15 cellular contexts compared by ENCODE assay signal in the genomic region with DNA sequence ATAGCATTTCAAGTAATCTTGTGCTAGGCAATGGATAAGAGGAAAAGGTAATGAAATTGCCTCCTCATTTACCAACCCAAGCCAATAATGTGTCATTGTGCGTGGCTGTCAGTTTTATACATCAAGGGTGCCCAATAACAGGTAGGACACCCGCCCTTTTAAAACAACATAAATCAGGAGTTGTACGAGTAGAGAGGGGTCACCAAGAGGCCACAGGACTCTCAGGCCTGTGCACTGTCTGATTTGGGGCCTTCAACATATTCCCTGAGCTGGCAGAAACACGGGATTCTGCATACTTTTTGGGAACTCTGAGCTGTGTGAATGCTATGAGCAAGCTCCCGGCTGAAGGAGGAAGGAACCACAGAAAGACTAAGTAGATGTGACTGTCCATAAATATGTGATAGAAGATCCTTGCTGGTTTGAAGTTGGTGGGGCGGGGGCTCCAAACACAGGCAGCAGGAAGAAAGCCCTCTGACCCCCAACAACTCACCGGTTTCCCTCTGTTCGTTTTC.
A peak's percentile ranks its signal among the peaks of the same experiment; 100 is the strongest.
DNase-seq lines count a peak whose midpoint lies in the region; ATAC-seq and TF ChIP-seq lines count a peak whose summit lies in the region.
"Had no signal": no experiment of that assay in that cellular context is flagged by ENCODE, and none has a peak within 500 bp of the region (broad histone marks: within the 10 kb centered on the region; RNA-seq: fewer than 3 reads in every experiment).

No MANE protein-coding gene starts in this region.

- H2AFZ ChIP-seq in neuron (ENCODE audit: low read depth, low read length) = peak overlapping the region; percentile 65

- DNase-seq in A673 (ENCODE audit: low spot score) = no peak
- DNase-seq in HL-60 (ENCODE audit: low read depth in 1 of 2, low spot score in 1 of 2) = no peak
- DNase-seq in esophagus squamous epithelium (lab: John Stamatoyannopoulos, UW) = no peak
- no peak for DNase-seq in effector memory CD4-positive, alpha-beta T cell
- DNase-seq in stimulated activated naive CD8-positive, alpha-beta T cell treated with anti-CD3 and anti-CD28 coated beads, Interleukin-15, Interleukin-2, amounts not matched to agents 100 U/mL and 50 U/mL, for 24 hours = no peak
- no peak for DNase-seq in activated CD4-positive, alpha-beta T cell treated with anti-CD3 and anti-CD28 coated beads, Interleukin-2, amount 10 ng/mL, durations not matched to agents 24 days and 14 days
- no peak for DNase-seq in activated CD8-positive, alpha-beta memory T cell treated with anti-CD3 and anti-CD28 coated beads for 24 hours
- DNase-seq: activated T-cell treated with anti-CD3 and anti-CD28 coated beads for 4 hours; CD4-positive, CD25-positive, alpha-beta regulatory T cell; immature natural killer cell; NCI-H2227 treated with DMSO at 0.1 percent for 48 hours; pancreas had no signal

- H3K27me3 ChIP-seq in A673 (replicated peaks; ENCODE audit: insufficient read depth, low read depth, low read length, poor library complexity) (no peaks in the 10 kb centered on the region), HL-60 (ENCODE audit: insufficient read depth, poor library complexity, severe bottlenecking) (no peaks in the 10 kb centered on the region), esophagus squamous epithelium (no peaks in the 10 kb centered on the region), neuron (ENCODE audit: insufficient read depth, low read length) (no peaks in the 10 kb centered on the region)
- H3K27me3 ChIP-seq in effector memory CD4-positive, alpha-beta T cell (replicated peaks; ENCODE audit: control insufficient read depth, insufficient read depth, low read length, poor library complexity, severe bottlenecking) = no peaks in the 10 kb centered on the region
- H3K27me3 ChIP-seq: ascending aorta, pancreas had no signal

- no peak overlapping the region for H3K27ac Mint-ChIP-seq in activated CD4-positive, alpha-beta T cell treated with anti-CD3 and anti-CD28 coated beads, Interleukin-2, amount 10 ng/mL, durations not matched to agents 24 days and 14 days
- H3K27ac Mint-ChIP-seq: CD4-positive, CD25-positive, alpha-beta regulatory T cell; immature natural killer cell had no signal

- peaks cover 28% of the 10 kb centered on the region for H3K4me1 Mint-ChIP-seq in activated CD4-positive, alpha-beta T cell treated with anti-CD3 and anti-CD28 coated beads, Interleukin-2, amount 10 ng/mL, durations not matched to agents 24 days and 14 days
- H3K4me1 Mint-ChIP-seq: immature natural killer cell had no signal

- CTCF ChIA-PET in A673 (lab: Charles Lee) = interaction anchor here (2.1 kb wide), 1 partner anchor 17 kb away, joined by 6 read pairs; no protein-coding TSS in a partner anchor

- no peak overlapping the region for H3K4me3 ChIP-seq in A673 (ENCODE audit: low read depth, low read length, poor library complexity, severe bottlenecking)
- no peak overlapping the region for H3K4me3 ChIP-seq in HL-60 (replicated peaks; ENCODE audit: insufficient read depth, low read length)
- peak overlapping the region in 1 of 4 donors; percentile 14 for H3K4me3 ChIP-seq in esophagus squamous epithelium
- H3K4me3 ChIP-seq in neuron (ENCODE audit: low read length) = peak overlapping the region; percentile 45
- H3K4me3 ChIP-seq in effector memory CD4-positive, alpha-beta T cell (ENCODE audit: insufficient read depth, low read depth, low read length, poor library complexity, severe bottlenecking) = no peak overlapping the region
- H3K4me3 ChIP-seq: pancreas had no signal

- H3K4me1 ChIP-seq in A673 (ENCODE audit: insufficient read depth, low read length, poor library complexity, severe bottlenecking) (peaks cover 41% of the 10 kb centered on the region), esophagus squamous epithelium (peaks cover 20 to 66% (median 30%) of the 10 kb centered on the region in 3 donors), neuron (ENCODE audit: insufficient read depth, low read length) (peaks cover 29% of the 10 kb centered on the region)
- H3K4me1 ChIP-seq in effector memory CD4-positive, alpha-beta T cell (ENCODE audit: control insufficient read depth, insufficient read depth, low read length, poor library complexity, severe bottlenecking) = no peaks in the 10 kb centered on the region

- POLR2A ChIA-PET in A673 (lab: Charles Lee; ENCODE audit: low non-redundant PET) = no interaction called here

- 79 to 80% methylated on average over 8 of the region's 8 CpGs for WGBS in esophagus squamous epithelium, 2 donors

- no peak for TF ChIP-seq POLR2A in esophagus squamous epithelium (IDR thresholded peaks at IDR 0.05)

- no peaks in the 10 kb centered on the region for H3K9me3 Mint-ChIP-seq in activated CD4-positive, alpha-beta T cell treated with anti-CD3 and anti-CD28 coated beads, Interleukin-2, amount 10 ng/mL, durations not matched to agents 24 days and 14 days
- H3K9me3 Mint-ChIP-seq: immature natural killer cell had no signal

- BruUV-seq in A673 (replicated peaks; lab: Mats Ljungman, UMichigan) = no TSS peak

- H3K36me3 Mint-ChIP-seq in activated CD4-positive, alpha-beta T cell treated with anti-CD3 and anti-CD28 coated beads, Interleukin-2, amount 10 ng/mL, durations not matched to agents 24 days and 14 days (ENCODE audit: low read depth) = no peaks in the 10 kb centered on the region
- H3K36me3 Mint-ChIP-seq: CD4-positive, CD25-positive, alpha-beta regulatory T cell; immature natural killer cell had no signal

- no peak for ATAC-seq in stimulated activated naive CD8-positive, alpha-beta T cell treated with anti-CD3 and anti-CD28 coated beads, Interleukin-15, Interleukin-2, amounts not matched to agents 100 U/mL and 50 U/mL, for 24 hours

- intact Hi-C loops in A673 (cut with micrococcal nuclease; ENCODE audit: unreplicated experiment) (no loop called here), esophagus squamous epithelium (cut with DNase I) (loop anchor here (5.0 kb wide), 1 partner anchor 79 kb away; no protein-coding TSS in a partner anchor)
- intact Hi-C loops in activated CD4-positive, alpha-beta T cell treated with anti-CD3 and anti-CD28 coated beads, Interleukin-2, amount 10 ng/mL, durations not matched to agents 24 days and 14 days (cut with micrococcal nuclease) = no loop called here

- H3K27ac ChIP-seq in A673 (ENCODE audit: low read depth, low read length, poor library complexity, severe bottlenecking) (peak overlapping the region; percentile 85), HL-60 (replicated peaks) (peak overlapping the region; percentile 53), esophagus squamous epithelium (peak overlapping the region; percentile 17 to 91 (median 86))
- H3K27ac ChIP-seq in effector memory CD4-positive, alpha-beta T cell (ENCODE audit: insufficient read depth, low read length, poor library complexity, severe bottlenecking) = no peak overlapping the region

- H3K36me3 ChIP-seq in A673 (ENCODE audit: insufficient read depth, low read length, poor library complexity, severe bottlenecking) = no peaks in the 10 kb centered on the region
- H3K36me3 ChIP-seq in esophagus squamous epithelium = no peaks in the 10 kb centered on the region
- no peaks in the 10 kb centered on the region for H3K36me3 ChIP-seq in neuron (ENCODE audit: insufficient read depth, low read length)
- no peaks in the 10 kb centered on the region for H3K36me3 ChIP-seq in effector memory CD4-positive, alpha-beta T cell (ENCODE audit: control insufficient read depth, insufficient read depth, low read length)
- H3K36me3 ChIP-seq: ascending aorta, pancreas, thoracic aorta had no signal

- H3K9me3 ChIP-seq in A673 (ENCODE audit: low read depth, low read length, poor library complexity, severe bottlenecking) = no peaks in the 10 kb centered on the region
- no peaks in the 10 kb centered on the region for H3K9me3 ChIP-seq in esophagus squamous epithelium
- H3K9me3 ChIP-seq in neuron (ENCODE audit: low read length) = no peaks in the 10 kb centered on the region
- no peaks in the 10 kb centered on the region for H3K9me3 ChIP-seq in effector memory CD4-positive, alpha-beta T cell (ENCODE audit: control insufficient read depth, low read length)
- H3K9me3 ChIP-seq: ascending aorta, pancreas, thoracic aorta had no signal

- H3K27me3 Mint-ChIP-seq in activated CD4-positive, alpha-beta T cell treated with anti-CD3 and anti-CD28 coated beads, Interleukin-2, amount 10 ng/mL, durations not matched to agents 24 days and 14 days = peaks cover 3% of the 10 kb centered on the region

- TF ChIP-seq CTCF in A673 (conservative IDR thresholded peaks at IDR 0.05; ENCODE audit: low read depth, low read length) (no peak), HL-60 (IDR thresholded peaks at IDR 0.05; ENCODE audit: insufficient read depth, low read length) (no peak), esophagus squamous epithelium (IDR thresholded peaks at IDR 0.05) (no peak)

- H3K4me3 Mint-ChIP-seq in activated CD4-positive, alpha-beta T cell treated with anti-CD3 and anti-CD28 coated beads, Interleukin-2, amount 10 ng/mL, durations not matched to agents 24 days and 14 days = no peak overlapping the region
- H3K4me3 Mint-ChIP-seq: CD4-positive, CD25-positive, alpha-beta regulatory T cell; immature natural killer cell had no signal
